19 cellular contexts compared by ENCODE assay signal in genomic region chr14:32450919-32451675, GRCh38.
DNase-seq lines count a peak whose midpoint lies in the region; ATAC-seq and TF ChIP-seq lines count a peak whose summit lies in the region.
"Had no signal": no experiment of that assay in that cellular context is flagged by ENCODE, and none has a peak within 500 bp of the region (broad histone marks: within the 10 kb centered on the region; RNA-seq: fewer than 3 reads in every experiment).

No MANE protein-coding gene starts in this region.

- H3K9me3 ChIP-seq in neural progenitor cell (ENCODE audit: low read depth), result no peaks in the 10 kb centered on the region
- H3K9me3 ChIP-seq: Caco-2, SJCRH30 had no signal

- DNase-seq in LNCaP clone FGC (ENCODE audit: low read depth) (peak; percentile 70), choroid plexus epithelial cell (ENCODE audit: low read depth) (peak; percentile 44), iris pigment epithelial cell (ENCODE audit: low read depth) (peak; percentile 72), posterior cingulate gyrus (no peak), neural progenitor cell (ENCODE audit: low spot score) (no peak), D341Med (ENCODE audit: low spot score) (no peak)
- no peak for DNase-seq in activated naive CD4-positive, alpha-beta T cell treated with anti-CD3 and anti-CD28 coated beads, Interleukin-2, amount 50 U/mL, for 72 hours (ENCODE audit: low spot score in 2 of 2)
- DNase-seq: Caco-2; CD4-positive, CD25-positive, alpha-beta regulatory T cell; DMS53; MM.1S; NCI-H1105 treated with DMSO at 0.1 percent for 48 hours; NCI-H1694 treated with DMSO at 0.1 percent for 48 hours; NCI-H2107; NCI-H2227 treated with DMSO at 0.1 percent for 48 hours; NCI-H524; PC-9; SJCRH30 had no signal

- no peaks in the 10 kb centered on the region for H3K36me3 ChIP-seq in neural progenitor cell
- H3K36me3 ChIP-seq: SJCRH30 had no signal

- intact Hi-C loops in posterior cingulate gyrus (cut with DNase I), result no loop called here

- no peak overlapping the region for H2AFZ ChIP-seq in neural progenitor cell (replicated peaks)
- H2AFZ ChIP-seq: PC-9 had no signal

- no peak overlapping the region for H3K4me2 ChIP-seq in neural progenitor cell
- H3K4me2 ChIP-seq: PC-9 had no signal

- no peak overlapping the region for H3K9ac ChIP-seq in neural progenitor cell

- H3K27me3 ChIP-seq in neural progenitor cell, result no peaks in the 10 kb centered on the region
- H3K27me3 ChIP-seq: SJCRH30 had no signal

- no peaks in the 10 kb centered on the region for H3F3A ChIP-seq in neural progenitor cell (ENCODE audit: low read depth)

- no peaks in the 10 kb centered on the region for H3K4me1 Mint-ChIP-seq in neural progenitor cell
- H3K4me1 Mint-ChIP-seq: B cell; CD4-positive, CD25-positive, alpha-beta regulatory T cell had no signal

- no peak overlapping the region for H3K4me3 Mint-ChIP-seq in neural progenitor cell
- H3K4me3 Mint-ChIP-seq: B cell; CD4-positive, CD25-positive, alpha-beta regulatory T cell had no signal

- H3K9me3 Mint-ChIP-seq in neural progenitor cell, result no peaks in the 10 kb centered on the region
- H3K9me3 Mint-ChIP-seq in activated naive CD4-positive, alpha-beta T cell treated with anti-CD3 and anti-CD28 coated beads, Interleukin-2, amount 50 U/mL, for 72 hours, result no peaks in the 10 kb centered on the region

- no peak for TF ChIP-seq CTCF in LNCaP clone FGC (IDR thresholded peaks at IDR 0.05; ENCODE audit: control insufficient read depth, extremely low read depth, insufficient read depth)
- no peak for TF ChIP-seq CTCF in choroid plexus epithelial cell (conservative IDR thresholded peaks at IDR 0.05; ENCODE audit: low read depth, low read length)
- no peak for TF ChIP-seq CTCF in neural progenitor cell (IDR thresholded peaks at IDR 0.05)

- no peak overlapping the region for H3K27ac ChIP-seq in neural progenitor cell
- H3K27ac ChIP-seq: PC-9, SJCRH30 had no signal

- no peak for ATAC-seq in activated naive CD4-positive, alpha-beta T cell treated with anti-CD3 and anti-CD28 coated beads, Interleukin-2, amount 50 U/mL, for 72 hours

- H3K27me3 Mint-ChIP-seq in neural progenitor cell (ENCODE audit: insufficient read depth, low read depth), result no peaks in the 10 kb centered on the region
- H3K27me3 Mint-ChIP-seq: CD4-positive, CD25-positive, alpha-beta regulatory T cell had no signal

- H3K36me3 Mint-ChIP-seq in neural progenitor cell, result no peaks in the 10 kb centered on the region
- H3K36me3 Mint-ChIP-seq in activated naive CD4-positive, alpha-beta T cell treated with anti-CD3 and anti-CD28 coated beads, Interleukin-2, amount 50 U/mL, for 72 hours, result no peaks in the 10 kb centered on the region
- H3K36me3 Mint-ChIP-seq: CD4-positive, CD25-positive, alpha-beta regulatory T cell had no signal

- H4K20me1 ChIP-seq in neural progenitor cell (ENCODE audit: low read depth), result no peaks in the 10 kb centered on the region

- H3K4me3 ChIP-seq in LNCaP clone FGC (ENCODE audit: low read depth, low read length) (no peak overlapping the region; the same call in 1 of the 2 replicates), choroid plexus epithelial cell (ENCODE audit: low read depth, low read length) (no peak overlapping the region), neural progenitor cell (no peak overlapping the region)
- H3K4me3 ChIP-seq: PC-9, SJCRH30 had no signal

- H3K79me2 ChIP-seq in neural progenitor cell (ENCODE audit: low read depth), result no peaks in the 10 kb centered on the region

- no peaks in the 10 kb centered on the region for H3K4me1 ChIP-seq in neural progenitor cell
- H3K4me1 ChIP-seq: Caco-2, SJCRH30 had no signal

- no peak overlapping the region for H3K27ac Mint-ChIP-seq in neural progenitor cell
- H3K27ac Mint-ChIP-seq in activated naive CD4-positive, alpha-beta T cell treated with anti-CD3 and anti-CD28 coated beads, Interleukin-2, amount 50 U/mL, for 72 hours, result no peak overlapping the region
- H3K27ac Mint-ChIP-seq: B cell; CD4-positive, CD25-positive, alpha-beta regulatory T cell had no signal

Comparison
In these comparisons a context has a peak if more than half of its experiments do, and no peak if none do; other contexts are left out.
1. DNase-seq: peak in LNCaP clone FGC (single experiment), choroid plexus epithelial cell (single experiment) and iris pigment epithelial cell (single experiment); none in posterior cingulate gyrus (0 of 10), neural progenitor cell (single experiment), activated naive CD4-positive, alpha-beta T cell treated with anti-CD3 and anti-CD28 coated beads, Interleukin-2, amount 50 U/mL, for 72 hours (0 of 2) and D341Med (single experiment).